In genomic region chr18:41391616-41392610, GRCh38 we compare ENCODE assay signal across 8 cellular contexts.
DNase-seq lines count a peak whose midpoint lies in the region; ATAC-seq, FAIRE-seq and TF ChIP-seq lines count a peak whose summit lies in the region.

No MANE protein-coding gene starts in this region.

- TF ChIP-seq CTCF in DOHH2 (IDR thresholded peaks at IDR 0.05; ENCODE audit: low read depth, low read length, poor library complexity, severe bottlenecking) (peak; percentile 38), K562 (IDR thresholded peaks at IDR 0.05 in 2 of 3, conservative IDR thresholded peaks at IDR 0.05 in 1 of 3; ENCODE audit: insufficient read depth in 2 of 3, low read depth in 1 of 3, low read length in 3 of 3) (peak in 2 of 3 experiments; percentile 16 to 37; a peak in 4 of 6 replicates), transverse colon (IDR thresholded peaks at IDR 0.05) (peak in 3 of 5 experiments; percentile 17 to 39 (median 36))

- no peak overlapping the region for H2AFZ ChIP-seq in K562 (ENCODE audit: low read depth, low read length)

- ATAC-seq in HG03378 (IDR thresholded peaks at IDR 0.05; ENCODE audit: unreplicated experiment) (peak; percentile 43), K562 (no peak)

- WGBS in K562 (ENCODE audit: insufficient coverage, low coverage, missing lambda C conversion rate) = 2% methylated on average over 12 of the region's 12 CpGs
- 16 to 23% methylated on average over 5 to 12 of the region's 12 CpGs for WGBS in transverse colon (ENCODE audit: low coverage in 1 of 2), 2 donors

- H3K4me1 ChIP-seq in DOHH2 (ENCODE audit: control insufficient read depth, low read length) (no peaks in the 10 kb centered on the region), K562 (replicated peaks in 1 of 2; ENCODE audit: control insufficient read depth in 2 of 2, insufficient read depth in 2 of 2, low read length in 2 of 2) (no peaks in the 10 kb centered on the region), transverse colon (no peaks in the 10 kb centered on the region)

- TF ChIP-seq EP300 in K562 (IDR thresholded peaks at IDR 0.05; ENCODE audit: low read length) = no peak
- no peak for TF ChIP-seq EP300 in transverse colon (IDR thresholded peaks at IDR 0.05; ENCODE audit: low read depth)

- H3K79me2 ChIP-seq in DOHH2 (ENCODE audit: control insufficient read depth, low read length) (no peaks in the 10 kb centered on the region), K562 (ENCODE audit: control insufficient read depth, insufficient read depth, low read length) (no peaks in the 10 kb centered on the region)

- BruUV-seq in K562 (replicated peaks; lab: Mats Ljungman, UMichigan) = no TSS peak

- H3K9me3 ChIP-seq in DOHH2 (ENCODE audit: control insufficient read depth, insufficient read depth, low read length) = no peaks in the 10 kb centered on the region
- no peaks in the 10 kb centered on the region for H3K9me3 ChIP-seq in K562 (replicated peaks; ENCODE audit: control insufficient read depth, insufficient read depth, low read depth, low read length)
- no peaks in the 10 kb centered on the region for H3K9me3 ChIP-seq in transverse colon

- no peaks in the 10 kb centered on the region for H3K9me1 ChIP-seq in K562 (ENCODE audit: control insufficient read depth, insufficient read depth, low read length)

- in situ Hi-C loops in K562 (cut with MboI) = no loop called here
- in situ Hi-C loops in transverse colon (cut with MboI; ENCODE audit: low pct_ligation_motif_present in 1 of 4, low pct_unique_long_range_greater_than_20kb in 1 of 4, low sequenced_read_pairs in 3 of 4) = no loop called here

- H3K4me3 ChIP-seq in DOHH2 (ENCODE audit: low read length) (no peak overlapping the region), K562 (no peak overlapping the region), transverse colon (peak overlapping the region in 1 of 4 donors; percentile 27)

- no peaks in the 10 kb centered on the region for H3K9me2 ChIP-seq in DOHH2 (replicated peaks; ENCODE audit: control insufficient read depth, low read length)

- peak; percentile 45 to 51 for TF ChIP-seq RAD21 in K562 (CRISPR knock-in tag; conservative IDR thresholded peaks at IDR 0.05 in 1 of 2, IDR thresholded peaks at IDR 0.05 in 1 of 2)

- no peak overlapping the region for H3K27ac ChIP-seq in DOHH2 (ENCODE audit: low read depth, low read length)
- H3K27ac ChIP-seq in K562 (ENCODE audit: extremely low read depth, low read depth, low read length) = no peak overlapping the region
- no peak overlapping the region for H3K27ac ChIP-seq in transverse colon

- DNase-seq in NCI-H345 treated with DMSO at 0.1 percent for 48 hours (lab: John Stamatoyannopoulos, UW; ENCODE audit: unreplicated experiment) = peak; percentile 33
- peak in 2 of 4 experiments; percentile 7 to 22 for DNase-seq in K562 (ENCODE audit: extremely low read depth in 1 of 4, low spot score in 3 of 4)
- DNase-seq in islet precursor cell = peak; percentile 88
- peak; percentile 16 for DNase-seq in transverse colon
- DNase-seq in activated naive CD4-positive, alpha-beta T cell (lab: John Stamatoyannopoulos, UW) = no peak
- no peak for DNase-seq in stimulated activated CD4-positive, alpha-beta T cell treated with anti-CD3 and anti-CD28 coated beads, Interleukin-4, amount 100 ng/mL, for 1 hour

- CTCF ChIA-PET in K562 (lab: Yijun Ruan, JAX; ENCODE audit: low intra/inter-chr PET ratio) = no interaction called here

- no peak overlapping the region for H3K4me2 ChIP-seq in DOHH2 (ENCODE audit: low read length)
- no peak overlapping the region for H3K4me2 ChIP-seq in K562 (ENCODE audit: insufficient read depth, low read length)

- H3F3A ChIP-seq in DOHH2 (ENCODE audit: control insufficient read depth, insufficient read depth) = no peaks in the 10 kb centered on the region

- no peak for FAIRE-seq in K562 (lab: Jason Lieb, UNC)

- H3K27me3 ChIP-seq in DOHH2 (ENCODE audit: control insufficient read depth, low read length) (peaks cover 3% of the 10 kb centered on the region; the same call in 1 of the 2 replicates), K562 (ENCODE audit: control insufficient read depth in 2 of 2, insufficient read depth in 2 of 2, low read length in 2 of 2) (no peaks in the 10 kb centered on the region), transverse colon (no peaks in the 10 kb centered on the region)

- no peak overlapping the region for H3K9ac ChIP-seq in K562 (ENCODE audit: insufficient read depth in 1 of 2, low read depth in 2 of 2, low read length in 2 of 2)

- POLR2A ChIA-PET in K562 (lab: Yijun Ruan, JAX) = no interaction called here

- no peaks in the 10 kb centered on the region for H3K36me3 ChIP-seq in DOHH2 (ENCODE audit: control insufficient read depth, low read length)
- H3K36me3 ChIP-seq in K562 (ENCODE audit: control insufficient read depth, insufficient read depth, low read length) = no peaks in the 10 kb centered on the region
- H3K36me3 ChIP-seq in transverse colon = no peaks in the 10 kb centered on the region

- no peaks in the 10 kb centered on the region for H4K20me1 ChIP-seq in DOHH2 (ENCODE audit: control insufficient read depth, insufficient read depth, low read depth, low read length)
- H4K20me1 ChIP-seq in K562 (replicated peaks; ENCODE audit: control insufficient read depth, insufficient read depth, low read length) = no peaks in the 10 kb centered on the region

- intact Hi-C loops in K562 (cut with micrococcal nuclease) (no loop called here), transverse colon (cut with DNase I; ENCODE audit: low total_unique reads) (loop anchor here (2.0 kb wide), 1 partner anchor 41 kb away; no protein-coding TSS in a partner anchor)

- TF ChIP-seq POLR2A in K562 (conservative IDR thresholded peaks at IDR 0.05) = no peak
- TF ChIP-seq POLR2A in transverse colon (IDR thresholded peaks at IDR 0.05) = no peak

TF ChIP-seq in K562, 482 proteins besides CTCF, POLR2A, EP300 and RAD21:
- no peak for TF ChIP-seq USF2 (CRISPR knock-in tag; IDR thresholded peaks at IDR 0.05)

Comparison
In these comparisons a context has a peak if more than half of its experiments do, and no peak if none do; other contexts are left out.
1. DNase-seq: peak in NCI-H345 treated with DMSO at 0.1 percent for 48 hours (single experiment), islet precursor cell (single experiment) and transverse colon (single experiment); none in activated naive CD4-positive, alpha-beta T cell (0 of 4) and stimulated activated CD4-positive, alpha-beta T cell treated with anti-CD3 and anti-CD28 coated beads, Interleukin-4, amount 100 ng/mL, for 1 hour (single experiment).
2. Peak in every context shown above with its lines, with median percentiles within 50 percentile points of each other: CTCF ChIP-seq.